1 cellular context compared by ENCODE assay signal in genomic region chr12:49537709-49538601, GRCh38.
TF ChIP-seq lines count a peak whose summit lies in the region.

No MANE protein-coding gene starts in this region.

TF ChIP-seq in HepG2, 621 proteins besides CTCF, POLR2A, EP300 and RAD21:
- TF ChIP-seq HNRNPLL (IDR thresholded peaks at IDR 0.05; ENCODE audit: low read depth, low read length, poor library complexity, severe bottlenecking) (peak; percentile 36), ZNF225 (CRISPR knock-in tag; IDR thresholded peaks at IDR 0.05) (no peak), NPAS2 (CRISPR knock-in tag; IDR thresholded peaks at IDR 0.05; ENCODE audit: borderline replicate concordance) (no peak), ZBTB4 (CRISPR knock-in tag; IDR thresholded peaks at IDR 0.05; ENCODE audit: borderline replicate concordance) (no peak), MAX (IDR thresholded peaks at IDR 0.05) (0 out of 2 replicates have a peak, but pooled peaks have one; percentile 20), EZH2 (conservative IDR thresholded peaks at IDR 0.05; ENCODE audit: low read depth, low read length) (peak; percentile 88), FOXO4 (CRISPR knock-in tag; conservative IDR thresholded peaks at IDR 0.05) (0 out of 2 replicates have a peak, but pooled peaks have one; percentile 13), ZNF777 (CRISPR knock-in tag; IDR thresholded peaks at IDR 0.05) (peak; percentile 54; the same call in 1 of the 2 replicates), PRMT3 (CRISPR knock-in tag; IDR thresholded peaks at IDR 0.05; ENCODE audit: borderline replicate concordance, low read depth) (no peak), ZNF629 (CRISPR knock-in tag; conservative IDR thresholded peaks at IDR 0.05) (peak; percentile 77), ARID4A (CRISPR knock-in tag; IDR thresholded peaks at IDR 0.05; ENCODE audit: borderline replicate concordance) (peak; percentile 20; the same call in 1 of the 2 replicates), PCBP1 (IDR thresholded peaks at IDR 0.05; ENCODE audit: borderline replicate concordance, low read depth, low read length) (0 out of 2 replicates have a peak, but pooled peaks have one; percentile 40)
TF ChIP-seq in HepG2: peak in this region for 8.
